22 cellular contexts compared by ENCODE assay signal in genomic region chr3:62100233-62100989, GRCh38.
DNase-seq lines count a peak whose midpoint lies in the region; ATAC-seq, FAIRE-seq and TF ChIP-seq lines count a peak whose summit lies in the region.
"Had no signal": no experiment of that assay in that cellular context is flagged by ENCODE, and none has a peak within 500 bp of the region (broad histone marks: within the 10 kb centered on the region; RNA-seq: fewer than 3 reads in every experiment).

No MANE protein-coding gene starts in this region.

- no peaks in the 10 kb centered on the region for H3K9me3 ChIP-seq in hepatocyte (ENCODE audit: low read depth)
- H3K9me3 ChIP-seq in small intestine (ENCODE audit: control insufficient read depth, low read depth) = no peaks in the 10 kb centered on the region
- H3K9me3 ChIP-seq: gastroesophageal sphincter had no signal

- peak overlapping the region; percentile 40 for H3K4me2 ChIP-seq in hepatocyte
- H3K4me2 ChIP-seq: smooth muscle cell had no signal

- H2AFZ ChIP-seq in hepatocyte = no peak overlapping the region
- H2AFZ ChIP-seq: GM23248 had no signal

- ATAC-seq in HG02970 (IDR thresholded peaks at IDR 0.05; ENCODE audit: low FRiP score, unreplicated experiment) = no peak
- ATAC-seq: activated CD8-positive, alpha-beta T cell treated with anti-CD3 and anti-CD28 coated beads for 36 hours; gastroesophageal sphincter had no signal

- H4K20me1 ChIP-seq in hepatocyte (ENCODE audit: insufficient read depth, poor library complexity, severe bottlenecking) = no peaks in the 10 kb centered on the region

- no peaks in the 10 kb centered on the region for H3K36me3 ChIP-seq in hepatocyte (replicated peaks; ENCODE audit: insufficient read depth, low read depth)
- H3K36me3 ChIP-seq in small intestine (ENCODE audit: control insufficient read depth in 2 of 2, insufficient read depth in 2 of 2, low read length in 2 of 2) = no peaks in the 10 kb centered on the region
- H3K36me3 ChIP-seq: gastroesophageal sphincter had no signal

- TF ChIP-seq CTCF in hepatocyte (IDR thresholded peaks at IDR 0.05; ENCODE audit: poor library complexity) = no peak

- no peaks in the 10 kb centered on the region for H3K9me2 ChIP-seq in hepatocyte (replicated peaks; ENCODE audit: insufficient read depth)

- H3K27ac ChIP-seq in hepatocyte (peak overlapping the region; percentile 38), small intestine (ENCODE audit: low read depth in 1 of 2, low read length in 1 of 2) (no peak overlapping the region)
- H3K27ac ChIP-seq: GM23248 had no signal

- H3K27me3 ChIP-seq in hepatocyte (no peaks in the 10 kb centered on the region), small intestine (ENCODE audit: control insufficient read depth in 2 of 2, insufficient read depth in 2 of 2, low read length in 2 of 2) (no peaks in the 10 kb centered on the region)
- H3K27me3 ChIP-seq: gastroesophageal sphincter had no signal

- DNase-seq in NCI-H1105 treated with DMSO at 0.1 percent for 48 hours (lab: John Stamatoyannopoulos, UW) = peak; percentile 32
- DNase-seq in NCI-H1105 (lab: John Stamatoyannopoulos, UW) = no peak
- DNase-seq in NCI-H446 treated with DMSO at 0.1 percent for 48 hours (lab: John Stamatoyannopoulos, UW) = peak; percentile 35
- DNase-seq in hepatocyte (ENCODE audit: low spot score) = peak; percentile 16
- DNase-seq in small intestine = no peak
- DNase-seq in stimulated activated CD4-positive, alpha-beta T cell treated with anti-CD3 and anti-CD28 coated beads, Interleukin-1b, Interleukin-23, amount 100 ng/mL, for 48 hours = no peak
- no peak for DNase-seq in activated CD4-positive, alpha-beta T cell treated with anti-CD3 and anti-CD28 coated beads, Interleukin-2, amount 50 U/mL, for 4 hours
- DNase-seq: activated B cell treated with CpG ODN at 0.5 μM for 24 hours; activated CD8-positive, alpha-beta T cell treated with anti-CD3 and anti-CD28 coated beads for 36 hours; activated naive CD4-positive, alpha-beta T cell treated with anti-CD3 and anti-CD28 coated beads, Interleukin-2, amount 50 U/mL, for 16 hours; activated T-cell treated with anti-CD3 and anti-CD28 coated beads, Interleukin-2, amount 50 U/mL, for 24 hours; cortex of kidney; GM23248; Kasumi-1; NCI-H1436; OCI-M1; stimulated activated CD4-positive, alpha-beta T cell treated with anti-CD3 and anti-CD28 coated beads, Interleukin-4, amount 100 ng/mL, for 4 hours had no signal

- H3K4me1 ChIP-seq in hepatocyte (ENCODE audit: insufficient read depth) (peaks cover 17% of the 10 kb centered on the region), small intestine (ENCODE audit: control insufficient read depth in 2 of 2, insufficient read depth in 1 of 2, low read depth in 1 of 2, low read length in 1 of 2) (no peaks in the 10 kb centered on the region)

- no peaks in the 10 kb centered on the region for H3K79me2 ChIP-seq in hepatocyte

- 67% methylated on average over 7 of the region's 7 CpGs for WGBS in hepatocyte (ENCODE audit: low lambda C conversion rate, missing lambda C conversion rate)
- WGBS in small intestine, 3 donors = 63 to 91% (median 72%) methylated on average over 7 of the region's 7 CpGs

- FAIRE-seq in small intestine (lab: Jason Lieb, UNC) = peak; percentile 39
- FAIRE-seq: A204.1, endothelial cell of umbilical vein had no signal

- H3K4me3 ChIP-seq in hepatocyte (no peak overlapping the region), small intestine (ENCODE audit: low read depth in 1 of 2, low read length in 2 of 2) (no peak overlapping the region)
- H3K4me3 ChIP-seq: gastroesophageal sphincter, GM23248, smooth muscle cell had no signal

Comparison
In these comparisons a context has a peak if more than half of its experiments do, and no peak if none do; other contexts are left out.
1. DNase-seq: peak in NCI-H1105 treated with DMSO at 0.1 percent for 48 hours (single experiment), NCI-H446 treated with DMSO at 0.1 percent for 48 hours (single experiment) and hepatocyte (single experiment); none in NCI-H1105 (single experiment), small intestine (single experiment), stimulated activated CD4-positive, alpha-beta T cell treated with anti-CD3 and anti-CD28 coated beads, Interleukin-1b, Interleukin-23, amount 100 ng/mL, for 48 hours (single experiment) and activated CD4-positive, alpha-beta T cell treated with anti-CD3 and anti-CD28 coated beads, Interleukin-2, amount 50 U/mL, for 4 hours (0 of 2).